In the genomic region with DNA sequence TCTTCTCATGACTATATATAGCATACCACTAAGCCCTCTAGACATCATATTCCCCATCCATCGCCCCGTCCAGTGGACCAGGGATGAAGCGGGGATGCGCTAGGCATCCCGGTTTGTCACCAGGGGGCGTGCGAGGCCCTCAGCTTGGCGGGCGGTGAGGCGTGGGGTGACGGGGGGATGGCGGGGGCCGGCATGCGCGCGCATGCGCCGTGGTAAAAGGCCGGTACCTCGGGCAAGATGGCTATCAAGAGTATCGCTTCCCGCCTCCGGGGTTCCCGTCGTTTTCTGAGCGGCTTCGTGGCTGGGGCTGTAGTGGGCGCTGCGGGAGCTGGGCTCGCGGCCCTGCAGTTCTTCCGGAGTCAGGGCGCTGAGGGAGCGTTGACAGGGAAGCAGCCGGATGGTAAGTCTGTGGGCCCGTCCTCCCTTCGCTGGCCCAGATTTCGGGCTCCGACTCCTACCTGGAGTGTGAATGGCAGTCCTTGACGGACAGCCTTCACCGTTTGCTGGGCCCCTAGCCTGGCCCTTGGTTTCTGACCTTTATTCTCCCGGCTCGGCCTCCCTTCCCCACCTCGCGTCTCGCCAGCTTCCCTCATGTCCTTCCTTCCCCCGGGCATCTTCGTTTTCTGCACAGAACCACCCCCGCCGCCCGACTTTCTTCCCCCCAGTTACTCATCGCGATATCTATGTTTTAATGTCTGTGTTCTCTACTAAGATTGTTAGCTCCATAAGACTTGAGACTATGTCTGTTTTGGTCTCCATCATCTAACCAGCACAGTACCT, we compare ENCODE assay signal across 8 cellular contexts. TPM values are rescaled to one million over a fixed set of nuclear protein-coding genes. Genes with fewer than 3 reads are reported as not detected.
DNase-seq lines count a peak whose midpoint lies in the region; ATAC-seq, FAIRE-seq and TF ChIP-seq lines count a peak whose summit lies in the region.

A gene with protein sequence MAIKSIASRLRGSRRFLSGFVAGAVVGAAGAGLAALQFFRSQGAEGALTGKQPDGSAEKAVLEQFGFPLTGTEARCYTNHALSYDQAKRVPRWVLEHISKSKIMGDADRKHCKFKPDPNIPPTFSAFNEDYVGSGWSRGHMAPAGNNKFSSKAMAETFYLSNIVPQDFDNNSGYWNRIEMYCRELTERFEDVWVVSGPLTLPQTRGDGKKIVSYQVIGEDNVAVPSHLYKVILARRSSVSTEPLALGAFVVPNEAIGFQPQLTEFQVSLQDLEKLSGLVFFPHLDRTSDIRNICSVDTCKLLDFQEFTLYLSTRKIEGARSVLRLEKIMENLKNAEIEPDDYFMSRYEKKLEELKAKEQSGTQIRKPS (plus strand): TSS at position 210 of the 780 bp plus-strand sequence. CDS start 28 bp downstream, at position 238.

- peak; percentile 87 to 94 (median 92) for DNase-seq in CD4-positive, CD25-positive, alpha-beta regulatory T cell
- DNase-seq in NCI-H748 treated with DMSO at 0.1 percent for 48 hours (lab: John Stamatoyannopoulos, UW) (peak; percentile 66), dermis blood vessel endothelial cell (peak; percentile 96), HepG2 (ENCODE audit: low spot score) (peak; percentile 84)
- DNase-seq in activated CD4-positive, alpha-beta T cell treated with anti-CD3 and anti-CD28 coated beads, Interleukin-2, amount 50 U/mL, for 24 hours (ENCODE audit: low read depth in 1 of 2, low spot score in 1 of 2): peak; percentile 92
- DNase-seq in stimulated activated CD4-positive, alpha-beta T cell treated with anti-CD3 and anti-CD28 coated beads, Interleukin-4, amount 100 ng/mL, for 1 hour: peak; percentile 96

- 5% methylated on average over 19 of the region's 53 CpGs for WGBS in HepG2 (ENCODE audit: low lambda C conversion rate)

- H2AFZ ChIP-seq in HepG2 (ENCODE audit: low read length): peak within 1 kb of the TSS; percentile 25

- no peaks in the 10 kb centered on the region for H3K27me3 Mint-ChIP-seq in CD4-positive, CD25-positive, alpha-beta regulatory T cell

- TF ChIP-seq POLR2A in HepG2 (IDR thresholded peaks at IDR 0.05; ENCODE audit: insufficient read depth in 1 of 2, low read depth in 2 of 2, low read length in 2 of 2): peak in 1 of 2 experiments; percentile 74

- peaks cover 12 to 46% (median 27%) of the 10 kb centered on the region in 4 donors for H3K4me1 Mint-ChIP-seq in CD4-positive, CD25-positive, alpha-beta regulatory T cell

- H3K27ac ChIP-seq in CD4-positive, CD25-positive, alpha-beta regulatory T cell (ENCODE audit: insufficient read depth, low read length, poor library complexity, severe bottlenecking): peak within 1 kb of the TSS; percentile 56
- peak within 1 kb of the TSS; percentile 62 for H3K27ac ChIP-seq in HepG2 (ENCODE audit: extremely low read length, insufficient read depth, low read length)

- in situ Hi-C loops in HepG2 (cut with HindIII; ENCODE audit: extremely low pct_ligation_motif_present, low pct_unique_long_range_greater_than_20kb): no loop called here

- no peaks in the 10 kb centered on the region for H3K79me2 ChIP-seq in HepG2 (ENCODE audit: insufficient read depth, low read length)

- intact Hi-C loops in HepG2 (cut with micrococcal nuclease; ENCODE audit: unreplicated experiment): loop anchor here (2.0 kb wide), 1 partner anchor 158 kb away; no protein-coding TSS in a partner anchor

- H3K4me3 Mint-ChIP-seq in CD4-positive, CD25-positive, alpha-beta regulatory T cell: peak within 1 kb of the TSS; percentile 95 to 98 (median 98)

- peak within 1 kb of the TSS; percentile 82 to 95 (median 94) for H3K27ac Mint-ChIP-seq in CD4-positive, CD25-positive, alpha-beta regulatory T cell

- peak within 1 kb of the TSS; percentile 75 for H3K4me2 ChIP-seq in HepG2 (ENCODE audit: low read depth, low read length)

- no peaks in the 10 kb centered on the region for H4K20me1 ChIP-seq in HepG2 (ENCODE audit: insufficient read depth, low read length)

- ATAC-seq in CD4-positive, CD25-positive, alpha-beta regulatory T cell (ENCODE audit: low read depth in 2 of 2): peak; percentile 88 to 90
- ATAC-seq in GM19395 (IDR thresholded peaks at IDR 0.05; ENCODE audit: unreplicated experiment) (peak; percentile 87), HG03571 (IDR thresholded peaks at IDR 0.05; ENCODE audit: unreplicated experiment) (peak; percentile 87), HepG2 (peak; percentile 98)

- no peaks in the 10 kb centered on the region for H3K9me3 ChIP-seq in CD4-positive, CD25-positive, alpha-beta regulatory T cell (ENCODE audit: control insufficient read depth in 2 of 2, low read length in 2 of 2)
- no peaks in the 10 kb centered on the region for H3K9me3 ChIP-seq in HepG2 (ENCODE audit: low read length)

- peaks cover 19% of the 10 kb centered on the region for H3K4me1 ChIP-seq in CD4-positive, CD25-positive, alpha-beta regulatory T cell (ENCODE audit: control insufficient read depth, insufficient read depth, low read length, poor library complexity, severe bottlenecking)
- peaks cover 10% of the 10 kb centered on the region; the same call in 1 of the 2 replicates for H3K4me1 ChIP-seq in HepG2 (ENCODE audit: insufficient read depth, low read length)

- TF ChIP-seq CTCF in HepG2 (CRISPR knock-in tag; IDR thresholded peaks at IDR 0.05): peak; percentile 93

- no peak for FAIRE-seq in HepG2 (lab: Jason Lieb, UNC)

- POLR2A ChIA-PET in HepG2 (lab: Yijun Ruan, JAX): interaction anchor here (0.9 to 1.4 kb wide), 4 partner anchors 118 to 493 kb away, joined by 3 to 4 read pairs (median 3); no protein-coding TSS in a partner anchor

- no peaks in the 10 kb centered on the region for H3K27me3 ChIP-seq in CD4-positive, CD25-positive, alpha-beta regulatory T cell (ENCODE audit: control insufficient read depth, insufficient read depth, low read length)
- no peaks in the 10 kb centered on the region for H3K27me3 ChIP-seq in HepG2 (ENCODE audit: control insufficient read depth in 1 of 2, insufficient read depth in 2 of 2, low read length in 2 of 2)

- H3K9me3 Mint-ChIP-seq in CD4-positive, CD25-positive, alpha-beta regulatory T cell: peaks cover 0 to 1% (median 0%) of the 10 kb centered on the region in 7 donors

- peak within 1 kb of the TSS; percentile 77 for H3K9ac ChIP-seq in HepG2 (ENCODE audit: insufficient read depth, low read depth, low read length)

- peak; percentile 47; the same call in 1 of the 2 replicates for TF ChIP-seq RAD21 in HepG2 (CRISPR knock-in tag; IDR thresholded peaks at IDR 0.05)

- TSS peak; percentile 52 for BruUV-seq in HepG2 (replicated peaks; lab: Mats Ljungman, UMichigan)

- CTCF ChIA-PET in HepG2 (lab: Yijun Ruan, JAX; ENCODE audit: low intra/inter-chr PET ratio, low total read pairs): interaction anchor here (1.5 kb wide), 1 partner anchor 25 kb away, joined by 3 read pairs; no protein-coding TSS in a partner anchor

- H3K36me3 Mint-ChIP-seq in CD4-positive, CD25-positive, alpha-beta regulatory T cell: peaks cover 8% of the 10 kb centered on the region

- TF ChIP-seq EP300 in HepG2 (IDR thresholded peaks at IDR 0.05; ENCODE audit: low read depth in 2 of 2, low read length in 2 of 2) (no peak), HepG2 (CRISPR knock-in tag; IDR thresholded peaks at IDR 0.05; ENCODE audit: borderline replicate concordance) (no peak)

- H3K4me3 ChIP-seq in CD4-positive, CD25-positive, alpha-beta regulatory T cell (ENCODE audit: low read depth, low read length): peak within 1 kb of the TSS; percentile 90
- peak within 1 kb of the TSS; percentile 80 to 85 (median 82) for H3K4me3 ChIP-seq in HepG2 (replicated peaks in 1 of 3; ENCODE audit: insufficient read depth in 1 of 3, low read depth in 2 of 3, low read length in 3 of 3)

- H3K36me3 ChIP-seq in CD4-positive, CD25-positive, alpha-beta regulatory T cell (ENCODE audit: control insufficient read depth, insufficient read depth, low read length): peaks cover 10% of the 10 kb centered on the region
- H3K36me3 ChIP-seq in HepG2 (replicated peaks in 1 of 2; ENCODE audit: control insufficient read depth in 1 of 2, insufficient read depth in 2 of 2, low read length in 2 of 2): peaks cover 0 to 5% of the 10 kb centered on the region in 2 experiments; a peak in 2 of 5 replicates

RNA-seq across cellular contexts. Expression of the gene that starts here (rescaled TPM):
- total RNA-seq in CD4-positive, CD25-positive, alpha-beta regulatory T cell: 26.0 TPM
- polyA plus RNA-seq in CD4-positive, CD25-positive, alpha-beta regulatory T cell: 1 to 10 TPM; 5.9 to 9.6 (median 8.3) TPM
- total RNA-seq in dermis blood vessel endothelial cell (8.2 and 10.4 TPM in 2 replicates), HepG2 (2016; rRNA removed; fragmentation: Illumina TruSeq; extraction: Trizol) (7.2 and 9.5 TPM in 2 replicates)
- 2.4 and 3.2 TPM in 2 replicates for total RNA-seq in HepG2 (2016; cell fraction: cytosol; rRNA removed; fragmentation: Illumina TruSeq; extraction: Trizol; ENCODE audit: low read depth)
- 9.4 and 10.0 TPM in 2 replicates for total RNA-seq in HepG2 (2016; cell fraction: insoluble cytoplasmic fraction; rRNA removed; fragmentation: Illumina TruSeq; extraction: Trizol)
- 4.3 and 4.9 TPM in 2 replicates for total RNA-seq in HepG2 (2016; cell fraction: membrane; rRNA removed; fragmentation: Illumina TruSeq; extraction: Trizol)
- total RNA-seq in HepG2 (2016; cell fraction: nucleus; rRNA removed; fragmentation: Illumina TruSeq; extraction: Trizol): 11.9 and 12.3 TPM in 2 replicates
- 5.5 TPM in 2 replicates for polyA plus RNA-seq in HepG2 (2011; rRNA removed)
- 2.0 and 3.0 TPM in 2 replicates for polyA plus RNA-seq in HepG2 (2011; cell fraction: cytosol; rRNA removed)
- 11.4 and 19.7 TPM in 2 replicates for polyA plus RNA-seq in HepG2 (2011; cell fraction: nucleus; rRNA removed)
- 3.4 and 5.4 TPM in 2 replicates for polyA plus RNA-seq in HepG2 (2012)
- 0.79 and 1.1 TPM in 2 replicates for polyA plus RNA-seq in HepG2 (2016; cell fraction: cytosol; fragmentation: Illumina TruSeq; extraction: Trizol; ENCODE audit: low read depth)
- polyA plus RNA-seq in HepG2 (2016; cell fraction: insoluble cytoplasmic fraction; fragmentation: Illumina TruSeq; extraction: Trizol; ENCODE audit: low read depth): 8.8 and 9.2 TPM in 2 replicates
- polyA plus RNA-seq in HepG2 (2016; cell fraction: membrane; fragmentation: Illumina TruSeq; extraction: Trizol; ENCODE audit: low read depth): 2.3 and 2.8 TPM in 2 replicates
- polyA plus RNA-seq in HepG2 (2016; cell fraction: nucleus; fragmentation: Illumina TruSeq; extraction: Trizol; ENCODE audit: insufficient read depth, low read depth): 25.1 and 25.9 TPM in 2 replicates
- 5.4 and 6.5 TPM in 2 replicates for polyA minus RNA-seq in HepG2 (2011; rRNA and poly(A)+ RNA removed; ENCODE audit: low replicate concordance)
- polyA minus RNA-seq in HepG2 (2011; cell fraction: cytosol; rRNA and poly(A)+ RNA removed): 1.8 and 2.0 TPM in 2 replicates
- 15.5 and 17.5 TPM in 2 replicates for polyA minus RNA-seq in HepG2 (2011; cell fraction: nucleus; rRNA and poly(A)+ RNA removed)

Comparison
In these comparisons a context has a peak if more than half of its experiments do, and no peak if none do; other contexts are left out.
1. Peak in every context shown above with its lines: DNase-seq, ATAC-seq, H3K4me3 ChIP-seq and H3K27ac ChIP-seq.